16 cellular contexts compared by ENCODE assay signal in genomic region chr6:73123632-73124329, GRCh38.
A peak's percentile ranks its signal among the peaks of the same experiment; 100 is the strongest.
DNase-seq lines count a peak whose midpoint lies in the region; ATAC-seq, FAIRE-seq and TF ChIP-seq lines count a peak whose summit lies in the region.
"Had no signal": no experiment of that assay in that cellular context is flagged by ENCODE, and none has a peak within 500 bp of the region (broad histone marks: within the 10 kb centered on the region; RNA-seq: fewer than 3 reads in every experiment).

No MANE protein-coding gene starts in this region.

- H3K9me3 Mint-ChIP-seq in activated CD4-positive, alpha-beta T cell treated with anti-CD3 and anti-CD28 coated beads, Interleukin-2, amount 10 ng/mL, durations not matched to agents 7 days and 5 days, result no peaks in the 10 kb centered on the region

- FAIRE-seq in frontal cortex (lab: Jason Lieb, UNC), result no peak
- FAIRE-seq: pancreas, TTC549 had no signal

- TF ChIP-seq CTCF in GM12865 (IDR thresholded peaks at IDR 0.05; ENCODE audit: insufficient read depth, low read depth, low read length, missing control alignments), result no peak

- ATAC-seq in GM19351 (IDR thresholded peaks at IDR 0.05; ENCODE audit: unreplicated experiment) (peak; percentile 83), GM21737 (IDR thresholded peaks at IDR 0.05; ENCODE audit: unreplicated experiment) (peak; percentile 70), HG03108 (IDR thresholded peaks at IDR 0.05; ENCODE audit: unreplicated experiment) (peak; percentile 82), HG03521 (IDR thresholded peaks at IDR 0.05; ENCODE audit: unreplicated experiment) (no peak)
- ATAC-seq: activated CD8-positive, alpha-beta T cell treated with anti-CD3 and anti-CD28 coated beads, Interleukin-2, amount 10 ng/mL, durations not matched to agents 7 days and 5 days; left colon; pancreas had no signal

- POLR2A ChIA-PET in activated CD4-positive, alpha-beta T cell treated with anti-CD3 and anti-CD28 coated beads, Interleukin-2, amount 10 ng/mL, durations not matched to agents 7 days and 5 days (lab: Charles Lee), result no interaction called here

- DNase-seq in GM12865 (ENCODE audit: low read depth), result peak; percentile 46
- no peak for DNase-seq in activated CD4-positive, alpha-beta T cell treated with anti-CD3 and anti-CD28 coated beads, Interleukin-2, amount 10 ng/mL, durations not matched to agents 7 days and 5 days
- DNase-seq in KG1 (lab: John Stamatoyannopoulos, UW), result no peak
- no peak for DNase-seq in frontal cortex (ENCODE audit: low spot score in 2 of 2)
- DNase-seq: activated CD8-positive, alpha-beta T cell treated with anti-CD3 and anti-CD28 coated beads, Interleukin-2, amount 10 ng/mL, durations not matched to agents 7 days and 5 days; DND-41; H7; left colon; pancreas; SIG-M5 had no signal

- H3K27ac Mint-ChIP-seq in activated CD4-positive, alpha-beta T cell treated with anti-CD3 and anti-CD28 coated beads, Interleukin-2, amount 10 ng/mL, durations not matched to agents 7 days and 5 days, result no peak overlapping the region
- H3K27ac Mint-ChIP-seq: activated CD8-positive, alpha-beta T cell treated with anti-CD3 and anti-CD28 coated beads, Interleukin-2, amount 10 ng/mL, durations not matched to agents 7 days and 5 days had no signal

- no peak overlapping the region for H3K4me3 Mint-ChIP-seq in activated CD4-positive, alpha-beta T cell treated with anti-CD3 and anti-CD28 coated beads, Interleukin-2, amount 10 ng/mL, durations not matched to agents 7 days and 5 days
- H3K4me3 Mint-ChIP-seq: activated CD8-positive, alpha-beta T cell treated with anti-CD3 and anti-CD28 coated beads, Interleukin-2, amount 10 ng/mL, durations not matched to agents 7 days and 5 days had no signal

- CTCF ChIA-PET in activated CD4-positive, alpha-beta T cell treated with anti-CD3 and anti-CD28 coated beads, Interleukin-2, amount 10 ng/mL, durations not matched to agents 7 days and 5 days (lab: Charles Lee), result no interaction called here

- no peaks in the 10 kb centered on the region for H3K4me1 Mint-ChIP-seq in activated CD4-positive, alpha-beta T cell treated with anti-CD3 and anti-CD28 coated beads, Interleukin-2, amount 10 ng/mL, durations not matched to agents 7 days and 5 days

- peaks cover 2% of the 10 kb centered on the region for H3K27me3 Mint-ChIP-seq in activated CD4-positive, alpha-beta T cell treated with anti-CD3 and anti-CD28 coated beads, Interleukin-2, amount 10 ng/mL, durations not matched to agents 7 days and 5 days

- no peak overlapping the region for H3K4me3 ChIP-seq in GM12865 (ENCODE audit: low read depth, low read length)
- H3K4me3 ChIP-seq: esophagus muscularis mucosa, pancreas had no signal

- H3K36me3 Mint-ChIP-seq in activated CD4-positive, alpha-beta T cell treated with anti-CD3 and anti-CD28 coated beads, Interleukin-2, amount 10 ng/mL, durations not matched to agents 7 days and 5 days (ENCODE audit: low read depth), result no peaks in the 10 kb centered on the region
